1 cellular context compared by ENCODE assay signal in the genomic region with DNA sequence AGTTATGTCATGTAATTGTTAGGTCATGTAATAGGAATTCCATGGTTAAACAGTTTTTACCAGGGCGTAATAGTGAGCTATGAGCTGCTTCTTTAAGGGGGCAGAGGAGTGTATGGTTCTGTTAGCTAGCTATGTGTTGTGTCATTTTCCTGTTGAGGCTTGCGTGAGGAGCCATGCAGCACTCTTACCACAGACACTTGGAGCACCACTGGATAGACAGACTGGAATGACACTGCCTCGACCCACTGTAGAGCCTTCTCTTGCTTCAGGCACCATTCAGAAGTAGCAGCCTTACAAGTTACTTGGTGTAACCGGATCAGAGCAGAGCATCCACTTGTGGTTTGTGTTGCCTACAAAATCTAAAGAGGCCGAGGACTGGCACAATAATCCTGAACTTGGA.
TF ChIP-seq lines count a peak whose summit lies in the region.

No MANE protein-coding gene starts in this region.

TF ChIP-seq in WTC11, 78 proteins besides CTCF, POLR2A, EP300 and RAD21 (continued from another document):
- TF ChIP-seq, protein P1, sequence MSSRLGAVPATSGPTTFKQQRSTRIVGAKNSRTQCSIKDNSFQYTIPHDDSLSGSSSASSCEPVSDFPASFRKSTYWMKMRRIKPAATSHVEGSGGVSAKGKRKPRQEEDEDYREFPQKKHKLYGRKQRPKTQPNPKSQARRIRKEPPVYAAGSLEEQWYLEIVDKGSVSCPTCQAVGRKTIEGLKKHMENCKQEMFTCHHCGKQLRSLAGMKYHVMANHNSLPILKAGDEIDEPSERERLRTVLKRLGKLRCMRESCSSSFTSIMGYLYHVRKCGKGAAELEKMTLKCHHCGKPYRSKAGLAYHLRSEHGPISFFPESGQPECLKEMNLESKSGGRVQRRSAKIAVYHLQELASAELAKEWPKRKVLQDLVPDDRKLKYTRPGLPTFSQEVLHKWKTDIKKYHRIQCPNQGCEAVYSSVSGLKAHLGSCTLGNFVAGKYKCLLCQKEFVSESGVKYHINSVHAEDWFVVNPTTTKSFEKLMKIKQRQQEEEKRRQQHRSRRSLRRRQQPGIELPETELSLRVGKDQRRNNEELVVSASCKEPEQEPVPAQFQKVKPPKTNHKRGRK (CRISPR knock-in tag; IDR thresholded peaks at IDR 0.05; ENCODE audit: borderline replicate concordance) = no peak
- TF ChIP-seq TP53 (CRISPR knock-in tag; IDR thresholded peaks at IDR 0.05) = no peak
- TF ChIP-seq, protein P2, sequence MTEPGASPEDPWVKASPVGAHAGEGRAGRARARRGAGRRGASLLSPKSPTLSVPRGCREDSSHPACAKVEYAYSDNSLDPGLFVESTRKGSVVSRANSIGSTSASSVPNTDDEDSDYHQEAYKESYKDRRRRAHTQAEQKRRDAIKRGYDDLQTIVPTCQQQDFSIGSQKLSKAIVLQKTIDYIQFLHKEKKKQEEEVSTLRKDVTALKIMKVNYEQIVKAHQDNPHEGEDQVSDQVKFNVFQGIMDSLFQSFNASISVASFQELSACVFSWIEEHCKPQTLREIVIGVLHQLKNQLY (CRISPR knock-in tag; IDR thresholded peaks at IDR 0.05) = no peak
- TF ChIP-seq, protein P3, sequence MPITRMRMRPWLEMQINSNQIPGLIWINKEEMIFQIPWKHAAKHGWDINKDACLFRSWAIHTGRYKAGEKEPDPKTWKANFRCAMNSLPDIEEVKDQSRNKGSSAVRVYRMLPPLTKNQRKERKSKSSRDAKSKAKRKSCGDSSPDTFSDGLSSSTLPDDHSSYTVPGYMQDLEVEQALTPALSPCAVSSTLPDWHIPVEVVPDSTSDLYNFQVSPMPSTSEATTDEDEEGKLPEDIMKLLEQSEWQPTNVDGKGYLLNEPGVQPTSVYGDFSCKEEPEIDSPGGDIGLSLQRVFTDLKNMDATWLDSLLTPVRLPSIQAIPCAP (CRISPR knock-in tag; IDR thresholded peaks at IDR 0.05) = no peak
